14 cellular contexts compared by ENCODE assay signal in genomic region chr13:67353891-67354459, GRCh38.
DNase-seq lines count a peak whose midpoint lies in the region; ATAC-seq lines count a peak whose summit lies in the region.
"Had no signal": no experiment of that assay in that cellular context is flagged by ENCODE, and none has a peak within 500 bp of the region (broad histone marks: within the 10 kb centered on the region; RNA-seq: fewer than 3 reads in every experiment).

No MANE protein-coding gene starts in this region.

- no peak overlapping the region for H3K27ac Mint-ChIP-seq in stimulated activated memory B cell treated with anti-CD40 and anti-IgM and Interleukin-4, amounts not matched to agents 10 μg/mL and 1 μg/mL and 100 μg/mL, for 72 hours
- H3K27ac Mint-ChIP-seq: H9 had no signal

- H3K4me1 Mint-ChIP-seq in stimulated activated memory B cell treated with anti-CD40 and anti-IgM and Interleukin-4, amounts not matched to agents 10 μg/mL and 1 μg/mL and 100 μg/mL, for 72 hours = no peaks in the 10 kb centered on the region

- DNase-seq in OCI-M1 (lab: John Stamatoyannopoulos, UW) (peak; percentile 83), fibroblast of peridontal ligament (ENCODE audit: extremely low read depth) (peak; percentile 38), LoVo (ENCODE audit: low spot score) (no peak)
- no peak for DNase-seq in stimulated activated CD4-positive, alpha-beta T cell treated with anti-CD3 and anti-CD28 coated beads, Interleukin-4, amount 100 ng/mL, for 1 hour
- no peak for DNase-seq in activated CD4-positive, CD25-positive, alpha-beta regulatory T cell (lab: John Stamatoyannopoulos, UW)
- DNase-seq: activated naive CD4-positive, alpha-beta T cell treated with Interleukin-2 at 50 U/mL for 16 hours; esophagus squamous epithelium; H9; Kasumi-1; NCI-H2171 treated with DMSO at 0.1 percent for 48 hours; Peyer's patch; T-helper 2 cell had no signal

- H3K4me3 Mint-ChIP-seq in stimulated activated memory B cell treated with anti-CD40 and anti-IgM and Interleukin-4, amounts not matched to agents 10 μg/mL and 1 μg/mL and 100 μg/mL, for 72 hours = no peak overlapping the region
- H3K4me3 Mint-ChIP-seq: H9 had no signal

- ATAC-seq in GM21717 (IDR thresholded peaks at IDR 0.05; ENCODE audit: unreplicated experiment) = peak; percentile 58
- ATAC-seq in stimulated activated memory B cell treated with anti-CD40 and anti-IgM and Interleukin-4, amounts not matched to agents 10 μg/mL and 1 μg/mL and 100 μg/mL, for 72 hours = peak; percentile 48

- H3K9me3 Mint-ChIP-seq in stimulated activated memory B cell treated with anti-CD40 and anti-IgM and Interleukin-4, amounts not matched to agents 10 μg/mL and 1 μg/mL and 100 μg/mL, for 72 hours = no peaks in the 10 kb centered on the region

- no peaks in the 10 kb centered on the region for H3K27me3 Mint-ChIP-seq in stimulated activated memory B cell treated with anti-CD40 and anti-IgM and Interleukin-4, amounts not matched to agents 10 μg/mL and 1 μg/mL and 100 μg/mL, for 72 hours

- H3K36me3 Mint-ChIP-seq in stimulated activated memory B cell treated with anti-CD40 and anti-IgM and Interleukin-4, amounts not matched to agents 10 μg/mL and 1 μg/mL and 100 μg/mL, for 72 hours = no peaks in the 10 kb centered on the region

Comparison
In these comparisons a context has a peak if more than half of its experiments do, and no peak if none do; other contexts are left out.
1. DNase-seq: peak in OCI-M1 (single experiment) and fibroblast of peridontal ligament (single experiment); none in LoVo (single experiment), stimulated activated CD4-positive, alpha-beta T cell treated with anti-CD3 and anti-CD28 coated beads, Interleukin-4, amount 100 ng/mL, for 1 hour (single experiment) and activated CD4-positive, CD25-positive, alpha-beta regulatory T cell (0 of 4).